Comparison of ENCODE assay signal across 8 cellular contexts in the genomic region with DNA sequence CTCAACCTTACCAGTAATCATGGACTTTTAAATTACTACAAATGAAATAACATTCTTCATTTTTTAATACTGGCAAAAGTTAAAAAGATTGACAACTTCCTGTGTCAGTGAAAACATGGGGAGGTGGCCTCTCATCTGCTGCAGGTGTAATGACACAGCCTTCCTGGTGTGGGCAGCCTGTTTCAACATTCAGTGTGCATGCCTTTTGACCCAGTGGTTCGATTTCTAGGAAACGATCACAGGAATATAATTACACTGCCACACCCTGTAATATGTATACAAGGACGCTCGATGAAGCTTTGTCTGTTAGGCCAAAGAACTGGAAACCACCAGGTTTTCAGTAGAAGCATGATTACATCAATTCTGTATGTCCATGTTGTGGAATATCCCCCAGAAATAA.
DNase-seq lines count a peak whose midpoint lies in the region; ATAC-seq and TF ChIP-seq lines count a peak whose summit lies in the region.

No MANE protein-coding gene starts in this region.

- no peak overlapping the region for H3K27ac ChIP-seq in MM.1S (ENCODE audit: low read length)

- peak overlapping the region; percentile 31; the same call in 1 of the 2 replicates for H3K4me2 ChIP-seq in MM.1S (ENCODE audit: low read depth, low read length)

- peak; percentile 71 to 91 for ATAC-seq in activated CD4-positive, CD25-positive, alpha-beta regulatory T cell treated with anti-CD3 and anti-CD28 coated beads, Interleukin-2, amount 50 U/mL, for 24 hours

- no peaks in the 10 kb centered on the region for H3K27me3 ChIP-seq in MM.1S (replicated peaks; ENCODE audit: insufficient read depth, low read length)

- peak overlapping the region; percentile 51 for H2AFZ ChIP-seq in MM.1S (ENCODE audit: low read length)

- H3K9me2 ChIP-seq in MM.1S (replicated peaks; ENCODE audit: insufficient read depth, low read length), result no peaks in the 10 kb centered on the region

- no peaks in the 10 kb centered on the region for H3K36me3 ChIP-seq in MM.1S (replicated peaks; ENCODE audit: insufficient read depth, low read length)

- H3K4me3 ChIP-seq in MM.1S (ENCODE audit: low read length) (no peak overlapping the region), epithelial cell of proximal tubule (ENCODE audit: low read depth, low read length) (no peak overlapping the region)

- H3F3A ChIP-seq in MM.1S (ENCODE audit: insufficient read depth, low read length), result no peaks in the 10 kb centered on the region

- TF ChIP-seq CTCF in GM12872 (IDR thresholded peaks at IDR 0.05; ENCODE audit: insufficient read depth, low read depth, low read length) (peak; percentile 63), MM.1S (IDR thresholded peaks at IDR 0.05; ENCODE audit: low read length) (peak; percentile 73), epithelial cell of proximal tubule (conservative IDR thresholded peaks at IDR 0.05; ENCODE audit: low read depth, low read length) (peak; percentile 57)

- H4K20me1 ChIP-seq in MM.1S (ENCODE audit: insufficient read depth, low read length), result no peaks in the 10 kb centered on the region

- H3K9ac ChIP-seq in MM.1S (ENCODE audit: low read length), result no peak overlapping the region

- DNase-seq in MM.1S (peak; percentile 67), epithelial cell of proximal tubule (ENCODE audit: low read depth) (peak; percentile 1), NCI-H446 treated with DMSO at 0.1 percent for 48 hours (lab: John Stamatoyannopoulos, UW) (no peak), AML-193 (lab: John Stamatoyannopoulos, UW) (no peak), hepatic stellate cell (ENCODE audit: low spot score) (no peak)
- DNase-seq in stimulated activated CD8-positive, alpha-beta memory T cell treated with anti-CD3 and anti-CD28 coated beads, Interleukin-4, amount 100 ng/mL, for 48 hours, result peak; percentile 54

- no peaks in the 10 kb centered on the region for H3K9me3 ChIP-seq in MM.1S (replicated peaks; ENCODE audit: insufficient read depth, low read length)

- no peaks in the 10 kb centered on the region for H3K79me2 ChIP-seq in MM.1S (ENCODE audit: low read length)

- no peaks in the 10 kb centered on the region for H3K4me1 ChIP-seq in MM.1S (ENCODE audit: low read length)

Comparison
In these comparisons a context has a peak if more than half of its experiments do, and no peak if none do; other contexts are left out.
1. DNase-seq: peak in MM.1S (single experiment), epithelial cell of proximal tubule (single experiment) and stimulated activated CD8-positive, alpha-beta memory T cell treated with anti-CD3 and anti-CD28 coated beads, Interleukin-4, amount 100 ng/mL, for 48 hours (single experiment); none in NCI-H446 treated with DMSO at 0.1 percent for 48 hours (single experiment), AML-193 (0 of 2) and hepatic stellate cell (single experiment).
2. Peak in every context shown above with its lines, with median percentiles within 50 percentile points of each other: CTCF ChIP-seq.